In genomic region chr1:5934058-5934884, GRCh38 we compare ENCODE assay signal across 21 cellular contexts. TPM values are rescaled to one million over a fixed set of nuclear protein-coding genes. Genes with fewer than 3 reads are reported as not detected.
DNase-seq lines count a peak whose midpoint lies in the region; ATAC-seq, FAIRE-seq and TF ChIP-seq lines count a peak whose summit lies in the region.
"Had no signal": no experiment of that assay in that cellular context is flagged by ENCODE, and none has a peak within 500 bp of the region (broad histone marks: within the 10 kb centered on the region; RNA-seq: fewer than 3 reads in every experiment).

No MANE protein-coding gene starts in this region.

- TF ChIP-seq CTCF in K562 (IDR thresholded peaks at IDR 0.05 in 2 of 3, conservative IDR thresholded peaks at IDR 0.05 in 1 of 3; ENCODE audit: insufficient read depth in 2 of 3, low read depth in 1 of 3, low read length in 3 of 3): no peak
- TF ChIP-seq CTCF in esophagus muscularis mucosa (IDR thresholded peaks at IDR 0.05): no peak

- POLR2A ChIA-PET in K562 (lab: Yijun Ruan, JAX): interaction anchor here (0.6 to 0.9 kb wide), 2 partner anchors 15 to 47 kb away, joined by 3 to 4 read pairs; no protein-coding TSS in a partner anchor

- no peak overlapping the region for H3K27ac ChIP-seq in K562 (ENCODE audit: extremely low read depth, low read depth, low read length)
- H3K27ac ChIP-seq in neuronal stem cell (replicated peaks; ENCODE audit: low read length): no peak overlapping the region
- H3K27ac ChIP-seq in esophagus muscularis mucosa (replicated peaks in 1 of 4): no peak overlapping the region
- H3K27ac ChIP-seq: A549, RWPE1 had no signal

- in situ Hi-C loops in K562 (cut with MboI): no loop called here

- TF ChIP-seq RAD21 in K562 (CRISPR knock-in tag; conservative IDR thresholded peaks at IDR 0.05 in 1 of 2, IDR thresholded peaks at IDR 0.05 in 1 of 2): no peak

- no peaks in the 10 kb centered on the region for H3K79me1 ChIP-seq in neuronal stem cell (ENCODE audit: low read depth, low read length)

- H3K36me3 ChIP-seq in K562 (ENCODE audit: control insufficient read depth, insufficient read depth, low read length) (peaks cover 24% of the 10 kb centered on the region; the same call in 2 of the 3 replicates), neuronal stem cell (replicated peaks in 1 of 2; ENCODE audit: control insufficient read depth in 2 of 2, insufficient read depth in 2 of 2, low read length in 2 of 2) (peaks cover 19 to 49% of the 10 kb centered on the region in 2 donors), esophagus muscularis mucosa (peaks cover 0 to 37% (median 23%) of the 10 kb centered on the region in 4 donors)

- H3K27me3 ChIP-seq in K562 (ENCODE audit: control insufficient read depth in 2 of 2, insufficient read depth in 2 of 2, low read length in 2 of 2) (no peaks in the 10 kb centered on the region), neuronal stem cell (ENCODE audit: control insufficient read depth in 3 of 3, insufficient read depth in 3 of 3, low read depth in 1 of 3, low read length in 3 of 3) (no peaks in the 10 kb centered on the region), esophagus muscularis mucosa (no peaks in the 10 kb centered on the region)

- H3K14ac ChIP-seq in neuronal stem cell (ENCODE audit: low read length): peak overlapping the region; percentile 32

- WGBS in K562 (ENCODE audit: insufficient coverage, low coverage, missing lambda C conversion rate): 79% methylated on average over 17 of the region's 20 CpGs
- no CpG with 5 or more reads among the region's 20 CpGs for WGBS in neuronal stem cell (ENCODE audit: extremely low coverage in 2 of 2, insufficient read length in 2 of 2, insufficient replicate concordance in 1 of 2), 2 donors
- 92% methylated on average over 17 of the region's 20 CpGs for WGBS in esophagus muscularis mucosa

- no peaks in the 10 kb centered on the region for H3K27me3 Mint-ChIP-seq in activated CD8-positive, alpha-beta memory T cell treated with anti-CD3 and anti-CD28 coated beads, Interleukin-2, amount 10 ng/mL, durations not matched to agents 7 days and 5 days

- H3K4me1 ChIP-seq in K562 (replicated peaks in 1 of 2; ENCODE audit: control insufficient read depth in 2 of 2, insufficient read depth in 2 of 2, low read length in 2 of 2): peaks cover 0 to 18% of the 10 kb centered on the region in 2 experiments; a peak in 2 of 5 replicates
- H3K4me1 ChIP-seq in neuronal stem cell (ENCODE audit: control insufficient read depth in 2 of 2, insufficient read depth in 1 of 2, low read depth in 1 of 2, low read length in 2 of 2): peaks cover 0 to 7% of the 10 kb centered on the region in 2 donors
- no peaks in the 10 kb centered on the region for H3K4me1 ChIP-seq in esophagus muscularis mucosa
- H3K4me1 ChIP-seq: A549, HAP-1 had no signal

- no peak overlapping the region for H2BK5ac ChIP-seq in neuronal stem cell (ENCODE audit: low read length)

- no peaks in the 10 kb centered on the region for H3K79me2 ChIP-seq in K562 (ENCODE audit: control insufficient read depth, insufficient read depth, low read length)

- CTCF ChIA-PET in activated CD8-positive, alpha-beta memory T cell treated with anti-CD3 and anti-CD28 coated beads, Interleukin-2, amount 10 ng/mL, durations not matched to agents 7 days and 5 days (lab: Charles Lee): no interaction called here
- CTCF ChIA-PET in K562 (lab: Yijun Ruan, JAX; ENCODE audit: low intra/inter-chr PET ratio): no interaction called here

- no peaks in the 10 kb centered on the region for H4K20me1 ChIP-seq in K562 (replicated peaks; ENCODE audit: control insufficient read depth, insufficient read depth, low read length)

- no peak for TF ChIP-seq EP300 in K562 (IDR thresholded peaks at IDR 0.05; ENCODE audit: low read length)
- TF ChIP-seq EP300 in esophagus muscularis mucosa (IDR thresholded peaks at IDR 0.05): no peak

- BruUV-seq in K562 (replicated peaks; lab: Mats Ljungman, UMichigan): no TSS peak

- no peak overlapping the region for H2BK12ac ChIP-seq in neuronal stem cell (ENCODE audit: low read length)

- no peak overlapping the region for H2AFZ ChIP-seq in K562 (ENCODE audit: low read depth, low read length)
- no peak overlapping the region for H2AFZ ChIP-seq in neuronal stem cell (ENCODE audit: low read length)

- no peak for ATAC-seq in activated CD8-positive, alpha-beta memory T cell treated with anti-CD3 and anti-CD28 coated beads, Interleukin-2, amount 10 ng/mL, durations not matched to agents 7 days and 5 days
- peak; percentile 37; the same call in 2 of the 3 replicates for ATAC-seq in K562
- ATAC-seq: A549 had no signal

- H3K23ac ChIP-seq in neuronal stem cell (ENCODE audit: low read depth, low read length, poor library complexity): no peak overlapping the region

- H3K9me1 ChIP-seq in K562 (ENCODE audit: control insufficient read depth, insufficient read depth, low read length): no peaks in the 10 kb centered on the region

- H2AK5ac ChIP-seq in neuronal stem cell (ENCODE audit: low read depth, low read length): peak overlapping the region; percentile 51

- H3K4me2 ChIP-seq in K562 (ENCODE audit: insufficient read depth, low read length): no peak overlapping the region
- H3K4me2 ChIP-seq in neuronal stem cell (ENCODE audit: insufficient read depth, low read length, poor library complexity, severe bottlenecking): no peak overlapping the region
- H3K4me2 ChIP-seq: A549 had no signal

- peaks cover 11% of the 10 kb centered on the region for H3K4me1 Mint-ChIP-seq in activated CD8-positive, alpha-beta memory T cell treated with anti-CD3 and anti-CD28 coated beads, Interleukin-2, amount 10 ng/mL, durations not matched to agents 7 days and 5 days

- no peaks in the 10 kb centered on the region for H3K9me3 Mint-ChIP-seq in activated CD8-positive, alpha-beta memory T cell treated with anti-CD3 and anti-CD28 coated beads, Interleukin-2, amount 10 ng/mL, durations not matched to agents 7 days and 5 days (ENCODE audit: low read depth)

- no peak overlapping the region for H3K4me3 ChIP-seq in K562
- H3K4me3 ChIP-seq in neuronal stem cell (ENCODE audit: low read length in 2 of 2): peak overlapping the region in 1 of 2 donors; percentile 53
- H3K4me3 ChIP-seq in esophagus muscularis mucosa: no peak overlapping the region
- H3K4me3 ChIP-seq: A549, HAP-1 had no signal

- H3K9ac ChIP-seq in K562 (ENCODE audit: insufficient read depth in 1 of 2, low read depth in 2 of 2, low read length in 2 of 2): peak overlapping the region in 1 of 2 experiments; percentile 47; a peak in 1 of 4 replicates
- peak overlapping the region; percentile 6 for H3K9ac ChIP-seq in neuronal stem cell (ENCODE audit: low read depth, low read length, poor library complexity)

- TF ChIP-seq POLR2A in K562 (conservative IDR thresholded peaks at IDR 0.05) (no peak), esophagus muscularis mucosa (IDR thresholded peaks at IDR 0.05; ENCODE audit: low read depth) (no peak)

- peak overlapping the region; percentile 62 for H3K18ac ChIP-seq in neuronal stem cell (ENCODE audit: low read length)

- DNase-seq in activated CD8-positive, alpha-beta memory T cell treated with anti-CD3 and anti-CD28 coated beads for 24 hours: peak; percentile 42
- DNase-seq in activated CD8-positive, alpha-beta memory T cell treated with anti-CD3 and anti-CD28 coated beads, Interleukin-2, amount 10 ng/mL, durations not matched to agents 7 days and 5 days: no peak
- DNase-seq in K562 (ENCODE audit: extremely low read depth in 1 of 4, low spot score in 3 of 4): no peak
- DNase-seq in neuronal stem cell (ENCODE audit: low spot score): no peak
- DNase-seq in kidney tubule cell (ENCODE audit: low spot score): no peak
- no peak for DNase-seq in kidney glomerular epithelial cell (lab: John Stamatoyannopoulos, UW)
- no peak for DNase-seq in hippocampal formation (lab: John Stamatoyannopoulos, UW)
- DNase-seq in esophagus muscularis mucosa (ENCODE audit: extremely low spot score): no peak
- DNase-seq: COR-L47; DMS153; EL; KBM-7; NCI-H1694; NCI-H2107; NCI-H226; NCI-H526; NK-92 treated with Interleukin-12 subunit alpha and Interleukin-12 subunit beta, amount 100 ng/mL, for 24 hours had no signal

- no peak overlapping the region for H4K91ac ChIP-seq in neuronal stem cell (ENCODE audit: low read depth, low read length, poor library complexity)

- intact Hi-C loops in K562 (cut with micrococcal nuclease) (no loop called here), esophagus muscularis mucosa (cut with DNase I) (no loop called here)

- H3K4me3 Mint-ChIP-seq in activated CD8-positive, alpha-beta memory T cell treated with anti-CD3 and anti-CD28 coated beads, Interleukin-2, amount 10 ng/mL, durations not matched to agents 7 days and 5 days: no peak overlapping the region
- H3K4me3 Mint-ChIP-seq: CD14-positive monocyte had no signal

- H2BK120ac ChIP-seq in neuronal stem cell (ENCODE audit: low read depth, low read length): no peak overlapping the region

- no peak overlapping the region for H4K8ac ChIP-seq in neuronal stem cell (ENCODE audit: low read depth, low read length)

- H3K4ac ChIP-seq in neuronal stem cell (ENCODE audit: low read length): no peak overlapping the region

- H3K9me3 ChIP-seq in K562 (replicated peaks; ENCODE audit: control insufficient read depth, insufficient read depth, low read depth, low read length) (no peaks in the 10 kb centered on the region), neuronal stem cell (replicated peaks in 1 of 2; ENCODE audit: control insufficient read depth in 2 of 2, insufficient read depth in 1 of 2, low read depth in 1 of 2, low read length in 2 of 2) (peaks cover 2 to 14% of the 10 kb centered on the region in 2 donors), esophagus muscularis mucosa (no peaks in the 10 kb centered on the region)
- H3K9me3 ChIP-seq: A549, HAP-1 had no signal

- H3K36me3 Mint-ChIP-seq in activated CD8-positive, alpha-beta memory T cell treated with anti-CD3 and anti-CD28 coated beads, Interleukin-2, amount 10 ng/mL, durations not matched to agents 7 days and 5 days: peaks cover 8% of the 10 kb centered on the region

- no peak overlapping the region for H2BK15ac ChIP-seq in neuronal stem cell (ENCODE audit: low read length)

- FAIRE-seq in K562 (lab: Jason Lieb, UNC): no peak
- FAIRE-seq: A549 had no signal

- H3K27ac Mint-ChIP-seq in activated CD8-positive, alpha-beta memory T cell treated with anti-CD3 and anti-CD28 coated beads, Interleukin-2, amount 10 ng/mL, durations not matched to agents 7 days and 5 days: no peak overlapping the region
- H3K27ac Mint-ChIP-seq: CD14-positive monocyte had no signal

RNA-seq across cellular contexts. Expression of gene NPHP4, which starts 58.0 kb away (rescaled TPM):
- 10 to 100 TPM; 15.4 to 20.3 TPM for total RNA-seq in activated CD8-positive, alpha-beta memory T cell treated with anti-CD3 and anti-CD28 coated beads, Interleukin-2, amount 10 ng/mL, durations not matched to agents 7 days and 5 days
- total RNA-seq in K562 (2011; cell fraction: chromatin; rRNA removed; ENCODE audit: low replicate concordance): 82.6 and 164 TPM in 2 replicates
- 73.7 and 83.2 TPM in 2 replicates for total RNA-seq in K562 (2011; cell fraction: nucleolus; rRNA removed)
- 59.2 and 65.8 TPM in 2 replicates for total RNA-seq in K562 (2011; cell fraction: nucleoplasm; rRNA removed)
- total RNA-seq in K562 (2014; rRNA removed) (10.5 and 11.0 TPM in 2 replicates), K562 (2014; rRNA removed; fragmentation: Illumina TruSeq; extraction: Trizol) (3.3 and 4.8 TPM in 2 replicates), K562 (2015; rRNA removed; fragmentation: Illumina TruSeq; extraction: Trizol) (6.2 and 6.9 TPM in 2 replicates), K562 (2021) (23.3 and 26.2 TPM in 2 replicates), esophagus muscularis mucosa (1 to 10 TPM; 6.5 to 9.1 (median 8.0) TPM)
- polyA plus RNA-seq in K562 (2011; rRNA removed) (6.7 and 9.8 TPM in 2 replicates), K562 (2014; fragmentation: Illumina TruSeq; extraction: Trizol) (9.6 and 10.4 TPM in 2 replicates), K562 (2014; fragmentation: Nextera tagmentation; extraction: Ambion mirVana) (under 1 TPM; 0.52 to 0.77 TPM), K562 (2014; rRNA removed) (13.9 and 15.3 TPM in 2 replicates)
- polyA plus RNA-seq in K562 (2011; cell fraction: cytosol; rRNA removed): 4.6 and 7.6 TPM in 2 replicates
- polyA plus RNA-seq in K562 (2011; cell fraction: nucleus; rRNA removed): 71.9 and 106 TPM in 2 replicates
- polyA plus RNA-seq in K562 (2012): 12.4 and 19.3 TPM in 2 replicates
- 7.0 and 7.9 TPM in 2 replicates for polyA minus RNA-seq in K562 (2011; rRNA and poly(A)+ RNA removed)
- polyA minus RNA-seq in K562 (2011; cell fraction: cytosol; rRNA and poly(A)+ RNA removed): 10.7 and 12.6 TPM in 2 replicates
- polyA minus RNA-seq in K562 (2011; cell fraction: nucleus; rRNA and poly(A)+ RNA removed): 31.6 and 34.4 TPM in 2 replicates
- polyA plus RNA-seq in neuronal stem cell (2013, experiment 1 of 2): 9.7 TPM
- polyA plus RNA-seq in neuronal stem cell (2013, experiment 2 of 2): 9.5 TPM
